Comparison of ENCODE assay signal across 11 cellular contexts in genomic region chr15:78059110-78059839, GRCh38. TPM values are rescaled to one million over a fixed set of nuclear protein-coding genes. Genes with fewer than 3 reads are reported as not detected.
DNase-seq lines count a peak whose midpoint lies in the region; ATAC-seq and TF ChIP-seq lines count a peak whose summit lies in the region.
"Had no signal": no experiment of that assay in that cellular context is flagged by ENCODE, and none has a peak within 500 bp of the region (broad histone marks: within the 10 kb centered on the region; RNA-seq: fewer than 3 reads in every experiment).

No MANE protein-coding gene starts in this region.

- peaks cover 62% of the 10 kb centered on the region for H3K4me1 Mint-ChIP-seq in stimulated activated naive CD8-positive, alpha-beta T cell treated with anti-CD3 and anti-CD28 coated beads, Interleukin-15, Interleukin-2, amounts not matched to agents 100 ng/mL and 50 ng/mL, for 24 hours (ENCODE audit: low read depth)
- peaks cover 54% of the 10 kb centered on the region for H3K4me1 Mint-ChIP-seq in activated T-helper 1 cell treated with anti-CD3 and anti-CD28 coated beads, Interleukin-12 subunit alpha, Interleukin-12 subunit beta, Interleukin-2, Interleukin-4 antibody, amounts not matched to agents 30 ng/mL and 10 ng/mL and 1 ng/mL, durations not matched to agents 14 hours and 24 hours and 36 hours (ENCODE audit: low read depth)

- no peaks in the 10 kb centered on the region for H3K36me3 Mint-ChIP-seq in stimulated activated naive CD8-positive, alpha-beta T cell treated with anti-CD3 and anti-CD28 coated beads, Interleukin-15, Interleukin-2, amounts not matched to agents 100 ng/mL and 50 ng/mL, for 24 hours (ENCODE audit: low read depth)
- peaks cover 4% of the 10 kb centered on the region for H3K36me3 Mint-ChIP-seq in activated T-helper 1 cell treated with anti-CD3 and anti-CD28 coated beads, Interleukin-12 subunit alpha, Interleukin-12 subunit beta, Interleukin-2, Interleukin-4 antibody, amounts not matched to agents 30 ng/mL and 10 ng/mL and 1 ng/mL, durations not matched to agents 14 hours and 24 hours and 36 hours (ENCODE audit: low read depth)

- H3K36me3 ChIP-seq in lower lobe of right lung = no peaks in the 10 kb centered on the region
- no peaks in the 10 kb centered on the region for H3K36me3 ChIP-seq in vagina
- H3K36me3 ChIP-seq in effector memory CD4-positive, alpha-beta T cell (ENCODE audit: control insufficient read depth, insufficient read depth, low read length) = no peaks in the 10 kb centered on the region

- no peak overlapping the region for H3K4me3 ChIP-seq in lower lobe of right lung
- no peak overlapping the region for H3K4me3 ChIP-seq in vagina
- H3K4me3 ChIP-seq in effector memory CD4-positive, alpha-beta T cell (ENCODE audit: insufficient read depth, low read depth, low read length, poor library complexity, severe bottlenecking) = no peak overlapping the region
- H3K4me3 ChIP-seq: K562 had no signal

- H3K27me3 ChIP-seq in lower lobe of right lung (ENCODE audit: low read depth) = no peaks in the 10 kb centered on the region
- no peaks in the 10 kb centered on the region for H3K27me3 ChIP-seq in vagina
- H3K27me3 ChIP-seq in effector memory CD4-positive, alpha-beta T cell (replicated peaks; ENCODE audit: control insufficient read depth, insufficient read depth, low read length, poor library complexity, severe bottlenecking) = no peaks in the 10 kb centered on the region

- TF ChIP-seq POLR2A in vagina (IDR thresholded peaks at IDR 0.05) = no peak

- ATAC-seq in stimulated activated naive CD8-positive, alpha-beta T cell treated with anti-CD3 and anti-CD28 coated beads, Interleukin-15, Interleukin-2, amounts not matched to agents 100 U/mL and 50 U/mL, for 24 hours = no peak
- peak in 1 of 2 donors; percentile 28 for ATAC-seq in lower lobe of right lung
- no peak for ATAC-seq in GM21786 (IDR thresholded peaks at IDR 0.05; ENCODE audit: unreplicated experiment)
- ATAC-seq: K562 had no signal

- DNase-seq in stimulated activated naive CD8-positive, alpha-beta T cell treated with anti-CD3 and anti-CD28 coated beads, Interleukin-15, Interleukin-2, amounts not matched to agents 100 U/mL and 50 U/mL, for 24 hours = no peak
- DNase-seq in activated T-helper 1 cell treated with anti-CD3 and anti-CD28 coated beads, Interleukin-12 subunit alpha, Interleukin-12 subunit beta, Interleukin-2, Interleukin-4 antibody, amounts not matched to agents 30 ng/mL and 10 ng/mL and 1 ng/mL, durations not matched to agents 14 hours and 24 hours and 36 hours (ENCODE audit: low spot score) = no peak
- no peak for DNase-seq in lower lobe of right lung
- DNase-seq in vagina (ENCODE audit: extremely low spot score in 2 of 2) = no peak
- DNase-seq in effector memory CD4-positive, alpha-beta T cell = no peak
- DNase-seq in NCI-H526 (lab: John Stamatoyannopoulos, UW) = no peak

- H3K27ac Mint-ChIP-seq in stimulated activated naive CD8-positive, alpha-beta T cell treated with anti-CD3 and anti-CD28 coated beads, Interleukin-15, Interleukin-2, amounts not matched to agents 100 ng/mL and 50 ng/mL, for 24 hours = peak overlapping the region; percentile 13
- peak overlapping the region; percentile 63 for H3K27ac Mint-ChIP-seq in activated T-helper 1 cell treated with anti-CD3 and anti-CD28 coated beads, Interleukin-12 subunit alpha, Interleukin-12 subunit beta, Interleukin-2, Interleukin-4 antibody, amounts not matched to agents 30 ng/mL and 10 ng/mL and 1 ng/mL, durations not matched to agents 14 hours and 24 hours and 36 hours

- no peak overlapping the region for H3K4me3 Mint-ChIP-seq in stimulated activated naive CD8-positive, alpha-beta T cell treated with anti-CD3 and anti-CD28 coated beads, Interleukin-15, Interleukin-2, amounts not matched to agents 100 ng/mL and 50 ng/mL, for 24 hours
- no peak overlapping the region for H3K4me3 Mint-ChIP-seq in activated T-helper 1 cell treated with anti-CD3 and anti-CD28 coated beads, Interleukin-12 subunit alpha, Interleukin-12 subunit beta, Interleukin-2, Interleukin-4 antibody, amounts not matched to agents 30 ng/mL and 10 ng/mL and 1 ng/mL, durations not matched to agents 14 hours and 24 hours and 36 hours

- H3K27ac ChIP-seq in lower lobe of right lung (peak overlapping the region; percentile 44), vagina (peak overlapping the region; percentile 87)
- H3K27ac ChIP-seq in effector memory CD4-positive, alpha-beta T cell (ENCODE audit: insufficient read depth, low read length, poor library complexity, severe bottlenecking) = no peak overlapping the region

- TF ChIP-seq CTCF in lower lobe of right lung (IDR thresholded peaks at IDR 0.05) = no peak
- no peak for TF ChIP-seq CTCF in vagina (IDR thresholded peaks at IDR 0.05)

- H3K9me3 Mint-ChIP-seq in stimulated activated naive CD8-positive, alpha-beta T cell treated with anti-CD3 and anti-CD28 coated beads, Interleukin-15, Interleukin-2, amounts not matched to agents 100 ng/mL and 50 ng/mL, for 24 hours = no peaks in the 10 kb centered on the region
- no peaks in the 10 kb centered on the region for H3K9me3 Mint-ChIP-seq in activated T-helper 1 cell treated with anti-CD3 and anti-CD28 coated beads, Interleukin-12 subunit alpha, Interleukin-12 subunit beta, Interleukin-2, Interleukin-4 antibody, amounts not matched to agents 30 ng/mL and 10 ng/mL and 1 ng/mL, durations not matched to agents 14 hours and 24 hours and 36 hours

- H3K27me3 Mint-ChIP-seq in stimulated activated naive CD8-positive, alpha-beta T cell treated with anti-CD3 and anti-CD28 coated beads, Interleukin-15, Interleukin-2, amounts not matched to agents 100 ng/mL and 50 ng/mL, for 24 hours = no peaks in the 10 kb centered on the region
- H3K27me3 Mint-ChIP-seq in activated T-helper 1 cell treated with anti-CD3 and anti-CD28 coated beads, Interleukin-12 subunit alpha, Interleukin-12 subunit beta, Interleukin-2, Interleukin-4 antibody, amounts not matched to agents 30 ng/mL and 10 ng/mL and 1 ng/mL, durations not matched to agents 14 hours and 24 hours and 36 hours (ENCODE audit: insufficient read depth) = no peaks in the 10 kb centered on the region

- intact Hi-C loops in activated T-helper 1 cell treated with anti-CD3 and anti-CD28 coated beads, Interleukin-12 subunit alpha, Interleukin-12 subunit beta, Interleukin-2, Interleukin-4 antibody, amounts not matched to agents 30 ng/mL and 10 ng/mL and 1 ng/mL, durations not matched to agents 14 hours and 24 hours and 36 hours (cut with micrococcal nuclease) = no loop called here
- intact Hi-C loops in lower lobe of right lung (cut with DNase I) (no loop called here), vagina (cut with DNase I) (no loop called here)

- H3K9me3 ChIP-seq in lower lobe of right lung (no peaks in the 10 kb centered on the region), vagina (no peaks in the 10 kb centered on the region)
- no peaks in the 10 kb centered on the region for H3K9me3 ChIP-seq in effector memory CD4-positive, alpha-beta T cell (ENCODE audit: control insufficient read depth, low read length)

- H3K4me1 ChIP-seq in lower lobe of right lung (peaks cover 98% of the 10 kb centered on the region), vagina (peaks cover 100% of the 10 kb centered on the region)
- peaks cover 68% of the 10 kb centered on the region for H3K4me1 ChIP-seq in effector memory CD4-positive, alpha-beta T cell (ENCODE audit: control insufficient read depth, insufficient read depth, low read length, poor library complexity, severe bottlenecking)

RNA-seq across cellular contexts. Expression of gene TBC1D2B, which starts 18.2 kb away (rescaled TPM):
- 60.8 and 64.7 TPM in 2 replicates for total RNA-seq in activated T-helper 1 cell treated with anti-CD3 and anti-CD28 coated beads, Interleukin-12 subunit alpha, Interleukin-12 subunit beta, Interleukin-2, Interleukin-4 antibody, amounts not matched to agents 30 ng/mL and 10 ng/mL and 1 ng/mL, durations not matched to agents 14 hours and 24 hours and 36 hours
- total RNA-seq in lower lobe of right lung = 69.8 TPM
- total RNA-seq in vagina = 63.6 TPM

RNA-seq across cellular contexts. Expression of gene SH2D7, which starts 33.1 kb away (rescaled TPM):
- total RNA-seq in activated T-helper 1 cell treated with anti-CD3 and anti-CD28 coated beads, Interleukin-12 subunit alpha, Interleukin-12 subunit beta, Interleukin-2, Interleukin-4 antibody, amounts not matched to agents 30 ng/mL and 10 ng/mL and 1 ng/mL, durations not matched to agents 14 hours and 24 hours and 36 hours = not detected in 2 replicates
- total RNA-seq in lower lobe of right lung (not detected), vagina (not detected)
- total RNA-seq: K562, pulmonary artery endothelial cell, temporal lobe had no signal
